1 cellular context compared by ENCODE assay signal in the genomic region with DNA sequence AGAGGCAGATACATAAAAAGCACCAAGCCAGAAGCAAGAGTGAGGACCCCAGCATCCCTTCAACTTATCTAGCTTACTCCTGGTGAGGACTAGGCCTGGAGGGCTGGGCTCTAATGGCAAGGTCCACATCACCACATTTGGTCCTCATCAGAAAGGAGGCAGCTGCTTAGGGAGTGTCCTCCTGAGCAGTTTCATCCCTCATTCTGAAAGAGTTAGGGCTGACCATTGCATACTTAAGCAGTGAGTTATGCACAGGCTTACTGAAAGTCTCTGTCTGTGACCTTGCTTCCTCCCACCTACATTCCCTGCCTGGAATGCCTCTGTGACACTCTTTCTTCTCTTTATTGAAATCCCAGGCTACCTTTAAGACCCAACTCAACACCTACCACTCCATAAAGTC.
TF ChIP-seq lines count a peak whose summit lies in the region.

No MANE protein-coding gene starts in this region.

TF ChIP-seq in GM23338, 12 proteins besides CTCF, POLR2A, EP300 and RAD21 (continued from another document):
- TF ChIP-seq, protein P1, sequence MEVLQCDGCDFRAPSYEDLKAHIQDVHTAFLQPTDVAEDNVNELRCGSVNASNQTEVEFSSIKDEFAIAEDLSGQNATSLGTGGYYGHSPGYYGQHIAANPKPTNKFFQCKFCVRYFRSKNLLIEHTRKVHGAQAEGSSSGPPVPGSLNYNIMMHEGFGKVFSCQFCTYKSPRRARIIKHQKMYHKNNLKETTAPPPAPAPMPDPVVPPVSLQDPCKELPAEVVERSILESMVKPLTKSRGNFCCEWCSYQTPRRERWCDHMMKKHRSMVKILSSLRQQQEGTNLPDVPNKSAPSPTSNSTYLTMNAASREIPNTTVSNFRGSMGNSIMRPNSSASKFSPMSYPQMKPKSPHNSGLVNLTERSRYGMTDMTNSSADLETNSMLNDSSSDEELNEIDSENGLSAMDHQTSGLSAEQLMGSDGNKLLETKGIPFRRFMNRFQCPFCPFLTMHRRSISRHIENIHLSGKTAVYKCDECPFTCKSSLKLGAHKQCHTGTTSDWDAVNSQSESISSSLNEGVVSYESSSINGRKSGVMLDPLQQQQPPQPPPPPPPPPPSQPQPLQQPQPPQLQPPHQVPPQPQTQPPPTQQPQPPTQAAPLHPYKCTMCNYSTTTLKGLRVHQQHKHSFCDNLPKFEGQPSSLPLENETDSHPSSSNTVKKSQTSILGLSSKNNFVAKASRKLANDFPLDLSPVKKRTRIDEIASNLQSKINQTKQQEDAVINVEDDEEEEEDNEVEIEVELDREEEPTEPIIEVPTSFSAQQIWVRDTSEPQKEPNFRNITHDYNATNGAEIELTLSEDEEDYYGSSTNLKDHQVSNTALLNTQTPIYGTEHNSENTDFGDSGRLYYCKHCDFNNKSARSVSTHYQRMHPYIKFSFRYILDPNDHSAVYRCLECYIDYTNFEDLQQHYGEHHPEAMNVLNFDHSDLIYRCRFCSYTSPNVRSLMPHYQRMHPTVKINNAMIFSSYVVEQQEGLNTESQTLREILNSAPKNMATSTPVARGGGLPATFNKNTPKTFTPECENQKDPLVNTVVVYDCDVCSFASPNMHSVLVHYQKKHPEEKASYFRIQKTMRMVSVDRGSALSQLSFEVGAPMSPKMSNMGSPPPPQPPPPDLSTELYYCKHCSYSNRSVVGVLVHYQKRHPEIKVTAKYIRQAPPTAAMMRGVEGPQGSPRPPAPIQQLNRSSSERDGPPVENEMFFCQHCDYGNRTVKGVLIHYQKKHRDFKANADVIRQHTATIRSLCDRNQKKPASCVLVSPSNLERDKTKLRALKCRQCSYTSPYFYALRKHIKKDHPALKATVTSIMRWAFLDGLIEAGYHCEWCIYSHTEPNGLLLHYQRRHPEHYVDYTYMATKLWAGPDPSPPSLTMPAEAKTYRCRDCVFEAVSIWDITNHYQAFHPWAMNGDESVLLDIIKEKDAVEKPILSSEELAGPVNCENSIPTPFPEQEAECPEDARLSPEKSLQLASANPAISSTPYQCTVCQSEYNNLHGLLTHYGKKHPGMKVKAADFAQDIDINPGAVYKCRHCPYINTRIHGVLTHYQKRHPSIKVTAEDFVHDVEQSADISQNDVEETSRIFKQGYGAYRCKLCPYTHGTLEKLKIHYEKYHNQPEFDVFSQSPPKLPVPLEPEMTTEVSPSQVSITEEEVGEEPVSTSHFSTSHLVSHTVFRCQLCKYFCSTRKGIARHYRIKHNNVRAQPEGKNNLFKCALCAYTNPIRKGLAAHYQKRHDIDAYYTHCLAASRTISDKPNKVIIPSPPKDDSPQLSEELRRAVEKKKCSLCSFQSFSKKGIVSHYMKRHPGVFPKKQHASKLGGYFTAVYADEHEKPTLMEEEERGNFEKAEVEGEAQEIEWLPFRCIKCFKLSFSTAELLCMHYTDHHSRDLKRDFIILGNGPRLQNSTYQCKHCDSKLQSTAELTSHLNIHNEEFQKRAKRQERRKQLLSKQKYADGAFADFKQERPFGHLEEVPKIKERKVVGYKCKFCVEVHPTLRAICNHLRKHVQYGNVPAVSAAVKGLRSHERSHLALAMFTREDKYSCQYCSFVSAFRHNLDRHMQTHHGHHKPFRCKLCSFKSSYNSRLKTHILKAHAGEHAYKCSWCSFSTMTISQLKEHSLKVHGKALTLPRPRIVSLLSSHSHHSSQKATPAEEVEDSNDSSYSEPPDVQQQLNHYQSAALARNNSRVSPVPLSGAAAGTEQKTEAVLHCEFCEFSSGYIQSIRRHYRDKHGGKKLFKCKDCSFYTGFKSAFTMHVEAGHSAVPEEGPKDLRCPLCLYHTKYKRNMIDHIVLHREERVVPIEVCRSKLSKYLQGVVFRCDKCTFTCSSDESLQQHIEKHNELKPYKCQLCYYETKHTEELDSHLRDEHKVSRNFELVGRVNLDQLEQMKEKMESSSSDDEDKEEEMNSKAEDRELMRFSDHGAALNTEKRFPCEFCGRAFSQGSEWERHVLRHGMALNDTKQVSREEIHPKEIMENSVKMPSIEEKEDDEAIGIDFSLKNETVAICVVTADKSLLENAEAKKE (CRISPR knock-in tag; IDR thresholded peaks at IDR 0.05) = no peak
